In genomic region chr7:44638611-44639557, GRCh38 we compare ENCODE assay signal across 1 cellular context.
TF ChIP-seq lines count a peak whose summit lies in the region.

No MANE protein-coding gene starts in this region.

TF ChIP-seq in SK-N-SH, 30 proteins besides CTCF, POLR2A, EP300 and RAD21 (continued from another document):
- TF ChIP-seq TAF1 (IDR thresholded peaks at IDR 0.05; ENCODE audit: borderline replicate concordance, low read depth, low read length) (peak; percentile 60; the same call in 1 of the 2 replicates), EZH2phosphoT487 (IDR thresholded peaks at IDR 0.05; ENCODE audit: borderline replicate concordance, low read depth) (no peak), NRF1 (IDR thresholded peaks at IDR 0.05; ENCODE audit: low read depth, low read length) (no peak), PBX3 (IDR thresholded peaks at IDR 0.05) (peak; percentile 24; the same call in 1 of the 2 replicates), FOXM1 (IDR thresholded peaks at IDR 0.05; ENCODE audit: low read depth) (no peak), FOXJ3 (CRISPR knock-in tag; IDR thresholded peaks at IDR 0.05) (no peak), GABPA (IDR thresholded peaks at IDR 0.05; ENCODE audit: low read depth) (peak; percentile 63), FOSL2 (IDR thresholded peaks at IDR 0.05; ENCODE audit: borderline replicate concordance, low read depth) (peak; percentile 96), REST (IDR thresholded peaks at IDR 0.05; ENCODE audit: low read depth, low read length) (peak; percentile 44; the same call in 1 of the 2 replicates), RXRA (IDR thresholded peaks at IDR 0.05; ENCODE audit: borderline replicate concordance, low read depth) (peak; percentile 44; the same call in 1 of the 2 replicates), RCOR1 (IDR thresholded peaks at IDR 0.05; ENCODE audit: low read length) (peak; percentile 15; the same call in 1 of the 2 replicates), RFX5 (IDR thresholded peaks at IDR 0.05; ENCODE audit: low read length) (no peak), USF2 (IDR thresholded peaks at IDR 0.05; ENCODE audit: borderline replicate concordance, low read depth, low read length) (no peak)
TF ChIP-seq in SK-N-SH: peak in this region for 14.
